Comparison of ENCODE assay signal across 9 cellular contexts in genomic region chr22:38981005-38981658, GRCh38. TPM values are rescaled to one million over a fixed set of nuclear protein-coding genes. Genes with fewer than 3 reads are reported as not detected.
A peak's percentile ranks its signal among the peaks of the same experiment; 100 is the strongest.
DNase-seq lines count a peak whose midpoint lies in the region; ATAC-seq and TF ChIP-seq lines count a peak whose summit lies in the region.
"Had no signal": no experiment of that assay in that cellular context is flagged by ENCODE, and none has a peak within 500 bp of the region (broad histone marks: within the 10 kb centered on the region; RNA-seq: fewer than 3 reads in every experiment).

No MANE protein-coding gene starts in this region.

- in situ Hi-C loops in KBM-7 (cut with MboI; ENCODE audit: low pct_unique_long_range_greater_than_20kb, low sequenced_read_pairs) = no loop called here

- DNase-seq in A673 (ENCODE audit: low spot score) = peak; percentile 52
- peak; percentile 39 for DNase-seq in GM12865 (ENCODE audit: low read depth)
- no peak for DNase-seq in activated T-helper 2 cell treated with anti-CD3 and anti-CD28 coated beads, Interferon-gamma antibody, Interleukin-2, Interleukin-4, amounts not matched to agents 10 μg/mL and 5 μg/mL and 100 μg/mL, durations not matched to agents 14 hours and 24 hours and 36 hours (ENCODE audit: low spot score)
- peak; percentile 82 for DNase-seq in kidney tubule cell (ENCODE audit: low spot score)
- no peak for DNase-seq in upper lobe of left lung
- no peak for DNase-seq in KBM-7
- no peak for DNase-seq in SW 1271 (lab: John Stamatoyannopoulos, UW)
- DNase-seq in NCI-H345 treated with DMSO at 0.1 percent for 48 hours (lab: John Stamatoyannopoulos, UW; ENCODE audit: unreplicated experiment) = no peak

- H3K4me1 Mint-ChIP-seq in activated T-helper 2 cell treated with anti-CD3 and anti-CD28 coated beads, Interferon-gamma antibody, Interleukin-2, Interleukin-4, amounts not matched to agents 10 μg/mL and 5 μg/mL and 100 μg/mL, durations not matched to agents 14 hours and 24 hours and 36 hours (ENCODE audit: low read depth) = peaks cover 36% of the 10 kb centered on the region

- TF ChIP-seq CTCF in A673 (conservative IDR thresholded peaks at IDR 0.05; ENCODE audit: low read depth, low read length) (peak; percentile 50), GM12865 (IDR thresholded peaks at IDR 0.05; ENCODE audit: insufficient read depth, low read depth, low read length, missing control alignments) (peak; percentile 32), upper lobe of left lung (IDR thresholded peaks at IDR 0.05) (peak in 2 of 6 experiments; percentile 10 to 27)

- CTCF ChIA-PET in A673 (lab: Charles Lee) = interaction anchor here (0.6 kb wide), 2 partner anchors 22 to 25 kb away, joined by 3 to 5 read pairs; no protein-coding TSS in a partner anchor

- TF ChIP-seq EP300 in upper lobe of left lung (IDR thresholded peaks at IDR 0.05) = no peak

- no TSS peak for BruUV-seq in A673 (replicated peaks; lab: Mats Ljungman, UMichigan)

- no peak overlapping the region for H3K27ac ChIP-seq in A673 (ENCODE audit: low read depth, low read length, poor library complexity, severe bottlenecking)
- peak overlapping the region in 3 of 4 donors; percentile 43 to 80 (median 66) for H3K27ac ChIP-seq in upper lobe of left lung

- peaks cover 7% of the 10 kb centered on the region for H3K9me3 Mint-ChIP-seq in activated T-helper 2 cell treated with anti-CD3 and anti-CD28 coated beads, Interferon-gamma antibody, Interleukin-2, Interleukin-4, amounts not matched to agents 10 μg/mL and 5 μg/mL and 100 μg/mL, durations not matched to agents 14 hours and 24 hours and 36 hours

- H3K4me3 ChIP-seq in A673 (ENCODE audit: low read depth, low read length, poor library complexity, severe bottlenecking) = peak overlapping the region; percentile 31
- H3K4me3 ChIP-seq in GM12865 (ENCODE audit: low read depth, low read length) = peak overlapping the region; percentile 72
- H3K4me3 ChIP-seq in upper lobe of left lung = peak overlapping the region in 2 of 4 donors; percentile 54

- H3K36me3 ChIP-seq in A673 (ENCODE audit: insufficient read depth, low read length, poor library complexity, severe bottlenecking) = no peaks in the 10 kb centered on the region
- H3K36me3 ChIP-seq in upper lobe of left lung = no peaks in the 10 kb centered on the region

- no peak for TF ChIP-seq POLR2A in upper lobe of left lung (IDR thresholded peaks at IDR 0.05)

- POLR2A ChIA-PET in A673 (lab: Charles Lee; ENCODE audit: low non-redundant PET) = interaction anchor here (0.6 kb wide), 1 partner anchor 323 kb away, joined by 3 read pairs; no protein-coding TSS in a partner anchor

- no peaks in the 10 kb centered on the region for H3K27me3 ChIP-seq in A673 (replicated peaks; ENCODE audit: insufficient read depth, low read depth, low read length, poor library complexity)
- H3K27me3 ChIP-seq in upper lobe of left lung = no peaks in the 10 kb centered on the region

- intact Hi-C loops in A673 (cut with micrococcal nuclease; ENCODE audit: unreplicated experiment) = no loop called here
- intact Hi-C loops in activated T-helper 2 cell treated with anti-CD3 and anti-CD28 coated beads, Interferon-gamma antibody, Interleukin-2, Interleukin-4, amounts not matched to agents 10 μg/mL and 5 μg/mL and 100 μg/mL, durations not matched to agents 14 hours and 24 hours and 36 hours (cut with micrococcal nuclease) = no loop called here

- H3K36me3 Mint-ChIP-seq in activated T-helper 2 cell treated with anti-CD3 and anti-CD28 coated beads, Interferon-gamma antibody, Interleukin-2, Interleukin-4, amounts not matched to agents 10 μg/mL and 5 μg/mL and 100 μg/mL, durations not matched to agents 14 hours and 24 hours and 36 hours (ENCODE audit: low read depth) = peaks cover 26% of the 10 kb centered on the region

- peak; percentile 43 to 64 for ATAC-seq in upper lobe of left lung (ENCODE audit: low FRiP score in 2 of 2)

- H3K4me1 ChIP-seq in A673 (ENCODE audit: insufficient read depth, low read length, poor library complexity, severe bottlenecking) (peaks cover 9% of the 10 kb centered on the region), upper lobe of left lung (peaks cover 0 to 19% (median 17%) of the 10 kb centered on the region in 4 donors)

- peaks cover 5% of the 10 kb centered on the region for H3K27me3 Mint-ChIP-seq in activated T-helper 2 cell treated with anti-CD3 and anti-CD28 coated beads, Interferon-gamma antibody, Interleukin-2, Interleukin-4, amounts not matched to agents 10 μg/mL and 5 μg/mL and 100 μg/mL, durations not matched to agents 14 hours and 24 hours and 36 hours (ENCODE audit: low read depth)

- 41% methylated on average over 18 of the region's 21 CpGs; no CpG with 5 or more reads in 1 of the 2 donors for WGBS in upper lobe of left lung, 2 donors

- no peak overlapping the region for H3K4me3 Mint-ChIP-seq in activated T-helper 2 cell treated with anti-CD3 and anti-CD28 coated beads, Interferon-gamma antibody, Interleukin-2, Interleukin-4, amounts not matched to agents 10 μg/mL and 5 μg/mL and 100 μg/mL, durations not matched to agents 14 hours and 24 hours and 36 hours (ENCODE audit: low read depth)

- H3K9me3 ChIP-seq in A673 (ENCODE audit: low read depth, low read length, poor library complexity, severe bottlenecking) = no peaks in the 10 kb centered on the region
- H3K9me3 ChIP-seq in upper lobe of left lung = no peaks in the 10 kb centered on the region

- peak overlapping the region; percentile 11 for H3K27ac Mint-ChIP-seq in activated T-helper 2 cell treated with anti-CD3 and anti-CD28 coated beads, Interferon-gamma antibody, Interleukin-2, Interleukin-4, amounts not matched to agents 10 μg/mL and 5 μg/mL and 100 μg/mL, durations not matched to agents 14 hours and 24 hours and 36 hours

RNA-seq across cellular contexts. Expression of gene APOBEC3B, which starts 1.0 kb away (rescaled TPM):
- total RNA-seq in A673 (2021) = 6.4 and 9.0 TPM in 2 replicates
- 17.0 and 17.2 TPM in 2 replicates for total RNA-seq in activated T-helper 2 cell treated with anti-CD3 and anti-CD28 coated beads, Interferon-gamma antibody, Interleukin-2, Interleukin-4, amounts not matched to agents 10 μg/mL and 5 μg/mL and 100 μg/mL, durations not matched to agents 14 hours and 24 hours and 36 hours
- 1 to 10 TPM in 3 of 6 donors, under 1 TPM in 1, not detected in 2; 0.89 to 5.8 (median 1.5) TPM for total RNA-seq in upper lobe of left lung
- total RNA-seq: temporal lobe had no signal

RNA-seq across cellular contexts. Expression of gene APOBEC3A, which starts 23.7 kb away (rescaled TPM):
- total RNA-seq in A673 (2021) (not detected in 2 replicates), upper lobe of left lung (10 to 100 TPM in 3 of 6 donors, 1 to 10 TPM in 3; 3.0 to 27.3 (median 8.3) TPM)
- total RNA-seq in activated T-helper 2 cell treated with anti-CD3 and anti-CD28 coated beads, Interferon-gamma antibody, Interleukin-2, Interleukin-4, amounts not matched to agents 10 μg/mL and 5 μg/mL and 100 μg/mL, durations not matched to agents 14 hours and 24 hours and 36 hours = not detected in 2 replicates

RNA-seq across cellular contexts. Expression of gene APOBEC3C, which starts 32.9 kb away (rescaled TPM):
- total RNA-seq in A673 (2021) = 12.9 and 13.0 TPM in 2 replicates
- 91.7 and 93.1 TPM in 2 replicates for total RNA-seq in activated T-helper 2 cell treated with anti-CD3 and anti-CD28 coated beads, Interferon-gamma antibody, Interleukin-2, Interleukin-4, amounts not matched to agents 10 μg/mL and 5 μg/mL and 100 μg/mL, durations not matched to agents 14 hours and 24 hours and 36 hours
- 10 to 100 TPM in 4 of 6 donors, 1 to 10 TPM in 2; 6.1 to 27.0 (median 11.1) TPM for total RNA-seq in upper lobe of left lung

RNA-seq across cellular contexts. Expression of gene APOBEC3D, which starts 39.8 kb away (rescaled TPM):
- total RNA-seq in A673 (2021) (3.1 and 4.7 TPM in 2 replicates), upper lobe of left lung (1 to 10 TPM; 1.2 to 5.8 (median 3.6) TPM)
- total RNA-seq in activated T-helper 2 cell treated with anti-CD3 and anti-CD28 coated beads, Interferon-gamma antibody, Interleukin-2, Interleukin-4, amounts not matched to agents 10 μg/mL and 5 μg/mL and 100 μg/mL, durations not matched to agents 14 hours and 24 hours and 36 hours = 29.7 and 31.2 TPM in 2 replicates

RNA-seq across cellular contexts. Expression of gene APOBEC3F, which starts 59.5 kb away (rescaled TPM):
- total RNA-seq in A673 (2021) = 4.5 and 6.6 TPM in 2 replicates
- total RNA-seq in activated T-helper 2 cell treated with anti-CD3 and anti-CD28 coated beads, Interferon-gamma antibody, Interleukin-2, Interleukin-4, amounts not matched to agents 10 μg/mL and 5 μg/mL and 100 μg/mL, durations not matched to agents 14 hours and 24 hours and 36 hours = 23.8 and 24.1 TPM in 2 replicates
- 10 to 100 TPM in 2 of 6 donors, 1 to 10 TPM in 4; 4.0 to 12.0 (median 6.5) TPM for total RNA-seq in upper lobe of left lung

Comparison
In these comparisons a context has a peak if more than half of its experiments do, and no peak if none do; other contexts are left out.
1. DNase-seq: peak in A673 (single experiment), GM12865 (single experiment) and kidney tubule cell (single experiment); none in activated T-helper 2 cell treated with anti-CD3 and anti-CD28 coated beads, Interferon-gamma antibody, Interleukin-2, Interleukin-4, amounts not matched to agents 10 μg/mL and 5 μg/mL and 100 μg/mL, durations not matched to agents 14 hours and 24 hours and 36 hours (single experiment), upper lobe of left lung (0 of 2), KBM-7 (single experiment), SW 1271 (0 of 2) and NCI-H345 treated with DMSO at 0.1 percent for 48 hours (single experiment).